In the genomic region with DNA sequence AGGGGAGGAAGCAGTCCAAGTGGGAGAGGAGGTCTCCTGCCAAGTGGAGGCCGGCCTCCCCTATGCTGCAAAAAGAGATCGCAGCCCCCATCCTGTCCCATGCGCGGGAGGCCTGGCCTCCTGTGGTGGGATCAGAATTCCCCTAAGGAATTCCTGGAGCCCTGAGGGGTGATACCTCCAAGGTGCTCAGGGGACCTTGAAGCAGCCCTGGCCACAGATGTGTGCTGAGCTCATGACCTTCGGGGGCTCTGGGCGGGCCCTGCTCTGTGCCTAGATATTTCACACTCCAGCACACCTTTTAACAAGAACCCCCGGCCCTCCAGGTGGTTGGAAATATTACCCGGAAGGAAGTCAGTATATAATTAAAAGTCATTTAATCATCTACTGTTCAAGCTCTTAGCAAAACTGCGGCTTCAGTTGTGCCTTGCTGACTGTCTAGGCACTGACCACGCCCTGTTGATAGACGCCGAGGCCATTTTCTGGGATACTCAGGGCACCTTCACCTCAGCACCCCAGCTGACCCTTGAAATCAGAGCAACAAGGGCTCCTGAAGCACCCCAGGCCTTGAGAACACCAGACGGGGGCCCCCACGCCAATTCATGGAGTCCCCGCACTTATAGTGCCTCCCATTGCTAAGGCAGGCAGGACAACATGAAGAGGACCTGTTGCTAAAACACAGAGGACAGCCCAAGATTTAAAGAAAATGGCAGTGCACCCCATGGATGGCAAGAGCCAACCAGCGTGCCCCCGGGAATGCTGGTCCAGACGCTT, we compare ENCODE assay signal across 1 cellular context.
TF ChIP-seq lines count a peak whose summit lies in the region.

No MANE protein-coding gene starts in this region.

TF ChIP-seq in HepG2, 621 proteins besides CTCF, POLR2A, EP300 and RAD21 (continued from another document):
- TF ChIP-seq, protein P1, sequence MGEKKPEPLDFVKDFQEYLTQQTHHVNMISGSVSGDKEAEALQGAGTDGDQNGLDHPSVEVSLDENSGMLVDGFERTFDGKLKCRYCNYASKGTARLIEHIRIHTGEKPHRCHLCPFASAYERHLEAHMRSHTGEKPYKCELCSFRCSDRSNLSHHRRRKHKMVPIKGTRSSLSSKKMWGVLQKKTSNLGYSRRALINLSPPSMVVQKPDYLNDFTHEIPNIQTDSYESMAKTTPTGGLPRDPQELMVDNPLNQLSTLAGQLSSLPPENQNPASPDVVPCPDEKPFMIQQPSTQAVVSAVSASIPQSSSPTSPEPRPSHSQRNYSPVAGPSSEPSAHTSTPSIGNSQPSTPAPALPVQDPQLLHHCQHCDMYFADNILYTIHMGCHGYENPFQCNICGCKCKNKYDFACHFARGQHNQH (CRISPR knock-in tag; IDR thresholded peaks at IDR 0.05) = no peak
